ENCODE assay signal across 8 cellular contexts in the genomic region with DNA sequence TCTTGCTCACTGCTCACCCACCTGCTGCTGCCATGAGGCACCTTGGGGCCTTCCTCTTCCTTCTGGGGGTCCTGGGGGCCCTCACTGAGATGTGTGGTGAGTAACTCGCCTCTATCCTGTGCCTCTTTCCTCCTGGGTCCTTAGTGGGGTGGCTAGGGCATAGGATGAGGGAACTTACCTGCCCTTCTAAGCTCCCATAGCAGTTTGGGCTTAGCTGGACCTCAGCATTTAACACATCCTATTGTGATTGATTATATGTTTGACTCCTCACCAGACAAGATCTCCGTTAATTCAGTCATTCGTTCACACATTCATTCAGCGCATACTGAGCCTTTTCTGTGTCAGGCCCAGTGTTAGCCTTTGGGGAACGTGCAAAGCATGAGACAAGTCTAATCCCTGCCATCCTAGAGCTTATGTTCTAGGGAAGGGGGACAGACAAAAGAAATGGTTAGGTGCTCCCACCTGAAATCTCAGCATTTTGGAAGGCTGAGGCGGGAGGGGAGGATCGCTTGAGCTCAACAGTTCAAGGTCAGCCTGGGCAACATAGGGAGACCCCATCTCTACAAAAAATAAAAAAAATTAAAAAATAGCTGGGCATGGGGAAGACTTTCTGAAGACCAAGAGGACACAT. TPM values are rescaled to one million over a fixed set of nuclear protein-coding genes. Genes with fewer than 3 reads are reported as not detected.
DNase-seq lines count a peak whose midpoint lies in the region; ATAC-seq and TF ChIP-seq lines count a peak whose summit lies in the region.

No MANE protein-coding gene starts in this region.

- no peaks in the 10 kb centered on the region for H3K9me3 ChIP-seq in cardiac muscle cell (ENCODE audit: low read depth)
- H3K9me3 ChIP-seq in breast epithelium = no peaks in the 10 kb centered on the region
- H3K9me3 ChIP-seq in mesodermal cell (ENCODE audit: control insufficient read depth, low read length) = no peaks in the 10 kb centered on the region
- H3K9me3 ChIP-seq in upper lobe of right lung = no peaks in the 10 kb centered on the region

- intact Hi-C loops in left cardiac atrium (cut with DNase I) = no loop called here
- intact Hi-C loops in breast epithelium (cut with DNase I; ENCODE audit: low total_unique reads) = no loop called here
- intact Hi-C loops in upper lobe of right lung (cut with DNase I) = no loop called here

- TF ChIP-seq POLR2A in breast epithelium (IDR thresholded peaks at IDR 0.05) = no peak

- H3K4me1 ChIP-seq in cardiac muscle cell (ENCODE audit: low read depth) (peaks cover 16% of the 10 kb centered on the region), breast epithelium (peaks cover 0 to 7% of the 10 kb centered on the region in 2 donors), mesodermal cell (ENCODE audit: control insufficient read depth, insufficient read depth, low read length, poor library complexity, severe bottlenecking) (peaks cover 26% of the 10 kb centered on the region), upper lobe of right lung (peaks cover 37% of the 10 kb centered on the region)

- ATAC-seq in left cardiac atrium (no peak), upper lobe of right lung (no peak), GM21526 (IDR thresholded peaks at IDR 0.05; ENCODE audit: low FRiP score, unreplicated experiment) (no peak), HG02588 (IDR thresholded peaks at IDR 0.05; ENCODE audit: unreplicated experiment) (no peak)

- no peak for DNase-seq in cardiac muscle cell (ENCODE audit: low read depth in 1 of 2, low spot score in 1 of 2)
- DNase-seq in left cardiac atrium = no peak
- DNase-seq in breast epithelium (ENCODE audit: low spot score in 2 of 2) = no peak
- DNase-seq in upper lobe of right lung = no peak
- no peak for DNase-seq in HCEC 1CT

- H3K27me3 ChIP-seq in cardiac muscle cell = no peaks in the 10 kb centered on the region
- H3K27me3 ChIP-seq in breast epithelium = no peaks in the 10 kb centered on the region
- no peaks in the 10 kb centered on the region for H3K27me3 ChIP-seq in upper lobe of right lung

- peak overlapping the region; percentile 36 for H3K4me3 ChIP-seq in cardiac muscle cell
- H3K4me3 ChIP-seq in breast epithelium = peak overlapping the region; percentile 56 to 83 (median 68)
- peak overlapping the region; percentile 41 for H3K4me3 ChIP-seq in mesodermal cell (ENCODE audit: extremely low read depth, insufficient read depth, low read length, poor library complexity, severe bottlenecking)
- H3K4me3 ChIP-seq in upper lobe of right lung = peak overlapping the region; percentile 75

- WGBS in mesodermal cell (ENCODE audit: insufficient coverage in 2 of 2), 2 experiments = 75 to 89% methylated on average over 1 to 5 of the region's 7 CpGs

- H3K36me3 ChIP-seq in cardiac muscle cell (no peaks in the 10 kb centered on the region), breast epithelium (no peaks in the 10 kb centered on the region), mesodermal cell (ENCODE audit: control insufficient read depth, insufficient read depth, low read length) (no peaks in the 10 kb centered on the region), upper lobe of right lung (peaks cover 7% of the 10 kb centered on the region)

- H3K27ac ChIP-seq in cardiac muscle cell = peak overlapping the region; percentile 38
- H3K27ac ChIP-seq in breast epithelium = peak overlapping the region; percentile 73 to 87
- H3K27ac ChIP-seq in mesodermal cell (ENCODE audit: low read depth, low read length, severe bottlenecking) = peak overlapping the region; percentile 72
- peak overlapping the region; percentile 83 for H3K27ac ChIP-seq in upper lobe of right lung

- TF ChIP-seq CTCF in cardiac muscle cell (IDR thresholded peaks at IDR 0.05; ENCODE audit: low read depth, low read length) (no peak), breast epithelium (IDR thresholded peaks at IDR 0.05) (no peak), upper lobe of right lung (IDR thresholded peaks at IDR 0.05) (no peak)

RNA-seq across cellular contexts. Expression of a gene that starts 0.4 kb away (rescaled TPM):
- total RNA-seq in cardiac muscle cell (6.1 and 6.6 TPM in 2 replicates), left cardiac atrium (10 to 100 TPM; 20.9 to 21.3 TPM), breast epithelium (10 to 100 TPM; 32.4 to 69.8 (median 36.7) TPM), upper lobe of right lung (43.4 TPM)
- 7.6 and 7.8 TPM in 2 replicates for polyA plus RNA-seq in cardiac muscle cell
- 8.6 TPM for polyA plus RNA-seq in mesodermal cell (2013, experiment 1 of 2)
- 6.2 TPM for polyA plus RNA-seq in mesodermal cell (2013, experiment 2 of 2)

RNA-seq across cellular contexts. Expression of a gene that starts 15.7 kb away (rescaled TPM):
- total RNA-seq in cardiac muscle cell (49.1 and 56.3 TPM in 2 replicates), left cardiac atrium (10 to 100 TPM; 23.0 to 38.9 TPM), breast epithelium (10 to 100 TPM; 45.3 to 65.1 (median 56.4) TPM), upper lobe of right lung (46.5 TPM)
- polyA plus RNA-seq in cardiac muscle cell = 52.5 and 57.7 TPM in 2 replicates
- 57.8 TPM for polyA plus RNA-seq in mesodermal cell (2013, experiment 1 of 2)
- 45.7 TPM for polyA plus RNA-seq in mesodermal cell (2013, experiment 2 of 2)

RNA-seq across cellular contexts. Expression of a gene that starts 28.2 kb away (rescaled TPM):
- total RNA-seq in cardiac muscle cell (8.7 and 12.2 TPM in 2 replicates), left cardiac atrium (1 to 10 TPM; 2.3 to 5.3 TPM), breast epithelium (1 to 10 TPM; 3.4 to 8.5 (median 4.8) TPM), upper lobe of right lung (2.9 TPM)
- 7.6 and 8.2 TPM in 2 replicates for polyA plus RNA-seq in cardiac muscle cell
- polyA plus RNA-seq in mesodermal cell (2013, experiment 1 of 2) = 2.2 TPM
- polyA plus RNA-seq in mesodermal cell (2013, experiment 2 of 2) = 1.8 TPM

RNA-seq across cellular contexts. Expression of a gene that starts 33.0 kb away (rescaled TPM):
- 0.32 and 2.9 TPM in 2 replicates for total RNA-seq in cardiac muscle cell
- 1.5 and 4.6 TPM in 2 replicates for polyA plus RNA-seq in cardiac muscle cell
- total RNA-seq in left cardiac atrium = under 1 TPM; 0.29 to 0.39 TPM
- total RNA-seq in breast epithelium = 1 to 10 TPM; 1.3 to 2.6 (median 1.3) TPM
- 1.5 TPM for polyA plus RNA-seq in mesodermal cell (2013, experiment 1 of 2)
- polyA plus RNA-seq in mesodermal cell (2013, experiment 2 of 2) = 1.1 TPM
- total RNA-seq in upper lobe of right lung = 2.5 TPM
